Comparison of ENCODE assay signal across 8 cellular contexts in the genomic region with DNA sequence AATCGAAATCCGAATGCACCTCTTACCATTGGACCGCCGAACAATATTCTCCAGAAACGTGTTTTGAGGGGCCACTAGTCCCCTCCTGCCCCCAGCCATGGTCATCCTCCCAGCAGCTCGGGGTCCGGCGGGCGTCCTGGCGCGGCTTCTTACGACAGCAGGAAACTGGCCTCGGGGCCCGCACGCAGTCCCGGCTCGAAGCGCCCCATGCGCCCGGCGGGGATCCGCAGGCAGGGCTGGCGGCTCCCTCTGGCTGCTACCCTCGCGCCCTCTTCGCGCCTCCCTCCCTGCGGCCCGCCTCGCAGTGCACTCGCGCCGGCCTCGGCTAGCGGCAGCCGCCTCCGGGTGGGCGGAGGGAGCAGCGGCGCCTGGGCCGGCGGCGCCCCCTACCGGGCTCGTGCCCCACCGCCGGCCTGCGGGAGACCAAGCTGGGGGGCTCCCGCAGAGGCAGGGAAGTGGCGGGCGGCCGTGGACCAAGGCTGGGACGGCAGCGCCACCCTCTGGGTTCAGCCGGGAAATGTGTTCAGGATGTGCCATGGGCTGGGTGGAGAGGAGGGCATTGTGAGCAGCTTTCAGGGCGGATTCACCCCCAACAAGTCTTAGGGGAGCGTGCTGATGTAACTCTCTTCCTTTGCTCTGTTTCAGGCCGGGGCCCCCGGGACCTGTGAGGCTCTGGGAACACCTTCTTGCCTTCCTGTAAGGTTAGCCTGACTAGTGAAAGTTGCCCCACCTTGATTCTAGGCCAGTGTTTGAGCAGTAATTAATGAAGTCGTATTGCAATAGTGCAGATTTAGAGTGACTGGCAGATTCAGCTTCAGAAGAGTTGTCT. TPM values are rescaled to one million over a fixed set of nuclear protein-coding genes. Genes with fewer than 3 reads are reported as not detected.
A peak's percentile ranks its signal among the peaks of the same experiment; 100 is the strongest.
DNase-seq lines count a peak whose midpoint lies in the region; ATAC-seq and TF ChIP-seq lines count a peak whose summit lies in the region.

Gene KCNH1, minus strand, starts transcription at position 308 of the 829 bp plus-strand sequence. Its CDS starts 203 bp downstream, at position 105.

- peaks cover 13% of the 10 kb centered on the region for H3K4me1 Mint-ChIP-seq in activated CD4-positive, alpha-beta T cell treated with anti-CD3 and anti-CD28 coated beads for 36 hours
- peaks cover 23% of the 10 kb centered on the region for H3K4me1 Mint-ChIP-seq in chondrocyte (ENCODE audit: low read depth)

- intact Hi-C loops in activated CD4-positive, alpha-beta T cell treated with anti-CD3 and anti-CD28 coated beads for 36 hours (cut with DNase I, micrococcal nuclease) = loop anchor here (1.0 to 10.0 kb wide), 11 partner anchors 95 to 801 kb away; no protein-coding TSS in a partner anchor

- H3K27me3 Mint-ChIP-seq in activated CD4-positive, alpha-beta T cell treated with anti-CD3 and anti-CD28 coated beads for 36 hours = peaks cover 41% of the 10 kb centered on the region
- H3K27me3 Mint-ChIP-seq in chondrocyte (ENCODE audit: low read depth) = no peaks in the 10 kb centered on the region

- H3K4me3 Mint-ChIP-seq in activated CD4-positive, alpha-beta T cell treated with anti-CD3 and anti-CD28 coated beads for 36 hours = peak within 1 kb of the TSS; percentile 54
- H3K4me3 Mint-ChIP-seq in chondrocyte (ENCODE audit: unreplicated experiment) = peak within 1 kb of the TSS; percentile 85

- no peaks in the 10 kb centered on the region for H3K9me3 Mint-ChIP-seq in activated CD4-positive, alpha-beta T cell treated with anti-CD3 and anti-CD28 coated beads for 36 hours (ENCODE audit: low read depth)
- H3K9me3 Mint-ChIP-seq in chondrocyte (ENCODE audit: low read depth) = no peaks in the 10 kb centered on the region

- H3K36me3 Mint-ChIP-seq in activated CD4-positive, alpha-beta T cell treated with anti-CD3 and anti-CD28 coated beads for 36 hours (ENCODE audit: low read depth) = no peaks in the 10 kb centered on the region
- H3K36me3 Mint-ChIP-seq in chondrocyte (ENCODE audit: low read depth) = no peaks in the 10 kb centered on the region

- CTCF ChIA-PET in activated CD4-positive, alpha-beta T cell treated with anti-CD3 and anti-CD28 coated beads for 36 hours (lab: Charles Lee) = interaction anchor here (0.5 to 4.7 kb wide), 40 partner anchors 9 to 894 kb away, joined by 3 to 47 read pairs (median 4); no protein-coding TSS in a partner anchor

- peak; percentile 94 for DNase-seq in AG08396 (ENCODE audit: low spot score)
- DNase-seq in NCI-H2196 treated with DMSO at 0.1 percent for 48 hours (lab: John Stamatoyannopoulos, UW; ENCODE audit: unreplicated experiment) = peak; percentile 83
- peak; percentile 91 for DNase-seq in activated CD4-positive, alpha-beta T cell treated with anti-CD3 and anti-CD28 coated beads for 36 hours
- DNase-seq in chondrocyte (ENCODE audit: low spot score) = peak; percentile 94
- DNase-seq in left kidney (ENCODE audit: low read depth, low spot score) = peak; percentile 95
- peak; percentile 78 to 86 for DNase-seq in stimulated activated CD4-positive, alpha-beta T cell treated with anti-CD3 and anti-CD28 coated beads, Interleukin-2, amount 100 ng/mL, for 24 hours

- POLR2A ChIA-PET in activated CD4-positive, alpha-beta T cell treated with anti-CD3 and anti-CD28 coated beads for 36 hours (lab: Charles Lee) = interaction anchor here (0.9 kb wide), 1 partner anchor 760 kb away, joined by 5 read pairs; no protein-coding TSS in a partner anchor

- ATAC-seq in GM18870 (IDR thresholded peaks at IDR 0.05; ENCODE audit: unreplicated experiment) = peak; percentile 83
- peak; percentile 77 for ATAC-seq in HG03135 (IDR thresholded peaks at IDR 0.05; ENCODE audit: unreplicated experiment)
- ATAC-seq in activated CD4-positive, alpha-beta T cell treated with anti-CD3 and anti-CD28 coated beads for 36 hours = peak; percentile 92

- TF ChIP-seq CTCF in chondrocyte (IDR thresholded peaks at IDR 0.05) = peak; percentile 99

- peak within 1 kb of the TSS; percentile 26 for H3K27ac Mint-ChIP-seq in activated CD4-positive, alpha-beta T cell treated with anti-CD3 and anti-CD28 coated beads for 36 hours
- peak within 1 kb of the TSS; percentile 79 for H3K27ac Mint-ChIP-seq in chondrocyte (ENCODE audit: unreplicated experiment)

RNA-seq across cellular contexts. Expression of gene KCNH1, which starts in this region (rescaled TPM):
- not detected for total RNA-seq in activated CD4-positive, alpha-beta T cell treated with anti-CD3 and anti-CD28 coated beads for 36 hours
- 6.0 to 6.3 TPM (median 6.3 TPM) in 3 replicates for total RNA-seq in chondrocyte

Comparison
In these comparisons a context has a peak if more than half of its experiments do, and no peak if none do; other contexts are left out.
1. Peak in every context shown above with its lines: DNase-seq and ATAC-seq.
2. Peak in DNase-seq and ATAC-seq in activated CD4-positive, alpha-beta T cell treated with anti-CD3 and anti-CD28 coated beads for 36 hours; RNA of the gene not detected or under 1 TPM.